In genomic region chrX:109760241-109760921, GRCh38 we compare ENCODE assay signal across 16 cellular contexts. TPM values are rescaled to one million over a fixed set of nuclear protein-coding genes. Genes with fewer than 3 reads are reported as not detected.
DNase-seq lines count a peak whose midpoint lies in the region; ATAC-seq, FAIRE-seq and TF ChIP-seq lines count a peak whose summit lies in the region.
"Had no signal": no experiment of that assay in that cellular context is flagged by ENCODE, and none has a peak within 500 bp of the region (broad histone marks: within the 10 kb centered on the region; RNA-seq: fewer than 3 reads in every experiment).

No MANE protein-coding gene starts in this region.

- no peak overlapping the region for H3K4ac ChIP-seq in H1 (replicated peaks; ENCODE audit: insufficient read length, low read depth, low read length)
- H3K4ac ChIP-seq in trophoblast cell (ENCODE audit: low read depth, low read length) = no peak overlapping the region

- H4K5ac ChIP-seq in H1 (ENCODE audit: insufficient read length, low read depth, low read length) = no peak overlapping the region

- POLR2A ChIA-PET in activated CD4-positive, alpha-beta T cell treated with anti-CD3 and anti-CD28 coated beads, Interleukin-2, amount 10 ng/mL, durations not matched to agents 7 days and 5 days (lab: Charles Lee) = no interaction called here
- POLR2A ChIA-PET in H1 (lab: Charles Lee; ENCODE audit: partially characterized antibody) = interaction anchor here (0.9 kb wide), 1 partner anchor 41 kb away, joined by 3 read pairs; no protein-coding TSS in a partner anchor

- H2BK5ac ChIP-seq in H1 (ENCODE audit: low read depth, low read length) (no peak overlapping the region), trophoblast cell (ENCODE audit: low read depth, low read length, poor library complexity) (no peak overlapping the region)

- H3K79me2 ChIP-seq in H1 (ENCODE audit: control insufficient read depth in 1 of 2, insufficient read depth in 2 of 2, low read length in 2 of 2) (no peaks in the 10 kb centered on the region), trophoblast cell (ENCODE audit: control insufficient read depth, insufficient read depth, low read length, poor library complexity) (no peaks in the 10 kb centered on the region)

- H3K18ac ChIP-seq in H1 (ENCODE audit: extremely low read depth, low read length) (no peak overlapping the region), trophoblast cell (ENCODE audit: low read length) (no peak overlapping the region)

- H2AFZ ChIP-seq in H1 (ENCODE audit: low read length) (peak overlapping the region; percentile 53; the same call in 1 of the 2 replicates), trophoblast cell (ENCODE audit: insufficient read depth, low read length, poor library complexity) (no peak overlapping the region)

- H3K4me2 ChIP-seq in H1 (ENCODE audit: insufficient read depth in 1 of 2, low read depth in 2 of 2, low read length in 2 of 2) (no peak overlapping the region), trophoblast cell (ENCODE audit: low read length) (no peak overlapping the region)

- ATAC-seq in HG03139 (IDR thresholded peaks at IDR 0.05; ENCODE audit: unreplicated experiment) (no peak), HG02973 (IDR thresholded peaks at IDR 0.05; ENCODE audit: unreplicated experiment) (no peak)
- ATAC-seq: activated CD4-positive, alpha-beta T cell treated with anti-CD3 and anti-CD28 coated beads for 36 hours; CD8-positive, alpha-beta T cell had no signal

- no peak for FAIRE-seq in H1 (lab: Jason Lieb, UNC)

- peaks cover 14% of the 10 kb centered on the region for H3K4me1 Mint-ChIP-seq in activated CD4-positive, alpha-beta T cell treated with anti-CD3 and anti-CD28 coated beads, Interleukin-2, amount 10 ng/mL, durations not matched to agents 7 days and 5 days
- H3K4me1 Mint-ChIP-seq in chondrocyte (ENCODE audit: low read depth) = peaks cover 16% of the 10 kb centered on the region

- H4K91ac ChIP-seq in H1 (replicated peaks; ENCODE audit: insufficient read length, low read length) = no peak overlapping the region
- H4K91ac ChIP-seq in trophoblast cell (ENCODE audit: low read depth, low read length) = no peak overlapping the region

- H3K27ac ChIP-seq in H1 (ENCODE audit: low read depth, low read length) (no peak overlapping the region), trophoblast cell (ENCODE audit: low read depth, low read length) (peak overlapping the region; percentile 71)
- H3K27ac ChIP-seq: dorsolateral prefrontal cortex, vagina had no signal

- H3K56ac ChIP-seq in H1 (replicated peaks; ENCODE audit: insufficient read length, low read depth, low read length) = no peak overlapping the region

- H3K9me3 Mint-ChIP-seq in activated CD4-positive, alpha-beta T cell treated with anti-CD3 and anti-CD28 coated beads, Interleukin-2, amount 10 ng/mL, durations not matched to agents 7 days and 5 days = peaks cover 5% of the 10 kb centered on the region
- H3K9me3 Mint-ChIP-seq in chondrocyte (ENCODE audit: low read depth) = peaks cover 11% of the 10 kb centered on the region

- no peak for TF ChIP-seq EP300 in H1 (IDR thresholded peaks at IDR 0.05; ENCODE audit: borderline replicate concordance in 1 of 2, low read depth in 2 of 2, low read length in 2 of 2)

- H3K14ac ChIP-seq in H1 (ENCODE audit: insufficient read length) = no peak overlapping the region
- H3K14ac ChIP-seq in trophoblast cell (ENCODE audit: low read length) = no peak overlapping the region

- peaks cover 10% of the 10 kb centered on the region for H3K27me3 Mint-ChIP-seq in activated CD4-positive, alpha-beta T cell treated with anti-CD3 and anti-CD28 coated beads, Interleukin-2, amount 10 ng/mL, durations not matched to agents 7 days and 5 days
- no peaks in the 10 kb centered on the region for H3K27me3 Mint-ChIP-seq in chondrocyte (ENCODE audit: low read depth)
- H3K27me3 Mint-ChIP-seq: activated CD4-positive, alpha-beta T cell treated with anti-CD3 and anti-CD28 coated beads for 36 hours had no signal

- no peak for TF ChIP-seq RAD21 in H1 (IDR thresholded peaks at IDR 0.05 in 1 of 2, conservative IDR thresholded peaks at IDR 0.05 in 1 of 2; ENCODE audit: low read depth in 2 of 2, low read length in 2 of 2)

- CTCF ChIA-PET in activated CD4-positive, alpha-beta T cell treated with anti-CD3 and anti-CD28 coated beads, Interleukin-2, amount 10 ng/mL, durations not matched to agents 7 days and 5 days (lab: Charles Lee) = no interaction called here
- CTCF ChIA-PET in H1 (lab: Charles Lee; ENCODE audit: partially characterized antibody) = no interaction called here

- no peak overlapping the region for H4K12ac ChIP-seq in trophoblast cell (ENCODE audit: low read depth, low read length)

- no peaks in the 10 kb centered on the region; a peak in 1 of 7 replicates for H3K4me1 ChIP-seq in H1 (replicated peaks in 1 of 4; ENCODE audit: control insufficient read depth in 3 of 4, insufficient read depth in 4 of 4, low read length in 3 of 4)
- H3K4me1 ChIP-seq in trophoblast cell (ENCODE audit: control insufficient read depth in 1 of 2, insufficient read depth in 2 of 2, low read length in 2 of 2) = peaks cover 0 to 2% of the 10 kb centered on the region in 2 experiments
- H3K4me1 ChIP-seq: vagina had no signal

- WGBS in H1 (ENCODE audit: extremely low coverage in 1 of 2, insufficient coverage in 1 of 2, insufficient read length in 1 of 2, insufficient replicate concordance in 2 of 2, low coverage in 1 of 2, low lambda C conversion rate in 2 of 2, missing lambda C conversion rate in 1 of 2), 2 experiments = 87% methylated on average over 5 of the region's 5 CpGs; no CpG with 5 or more reads in 1 of the 2 experiments
- no CpG with 5 or more reads among the region's 5 CpGs for WGBS in trophoblast cell (ENCODE audit: extremely low coverage, insufficient coverage, insufficient read length)

- no peaks in the 10 kb centered on the region for H3K23me2 ChIP-seq in H1 (ENCODE audit: low read depth, low read length)

- H4K8ac ChIP-seq in H1 (ENCODE audit: extremely low read depth, insufficient read depth, low read length) (no peak overlapping the region), trophoblast cell (ENCODE audit: low read depth, low read length) (no peak overlapping the region)

- no peaks in the 10 kb centered on the region for H3K9me3 ChIP-seq in H1 (ENCODE audit: insufficient read depth in 2 of 2, low read depth in 1 of 2, low read length in 1 of 2)
- H3K9me3 ChIP-seq in trophoblast cell (ENCODE audit: insufficient read depth, low read depth, low read length) = no peaks in the 10 kb centered on the region
- H3K9me3 ChIP-seq: vagina had no signal

- no peak overlapping the region for H3K9ac ChIP-seq in H1 (replicated peaks in 1 of 4; ENCODE audit: extremely low read depth in 1 of 4, low read depth in 3 of 4, low read length in 3 of 4)
- H3K9ac ChIP-seq in trophoblast cell (ENCODE audit: low read length) = no peak overlapping the region

- H3K4me3 ChIP-seq in H1 (ENCODE audit: extremely low read depth in 1 of 4, insufficient read depth in 2 of 4, low read depth in 3 of 4, low read length in 4 of 4) (no peak overlapping the region), trophoblast cell (ENCODE audit: low read depth, low read length) (no peak overlapping the region)
- H3K4me3 ChIP-seq: dorsolateral prefrontal cortex, vagina had no signal

- H3K4me3 Mint-ChIP-seq in activated CD4-positive, alpha-beta T cell treated with anti-CD3 and anti-CD28 coated beads, Interleukin-2, amount 10 ng/mL, durations not matched to agents 7 days and 5 days = no peak overlapping the region
- no peak overlapping the region for H3K4me3 Mint-ChIP-seq in chondrocyte (ENCODE audit: unreplicated experiment)
- H3K4me3 Mint-ChIP-seq: activated CD4-positive, alpha-beta T cell treated with anti-CD3 and anti-CD28 coated beads for 36 hours; activated T-helper 1 cell treated with anti-CD3 and anti-CD28 coated beads, Interleukin-12 subunit alpha, Interleukin-12 subunit beta, Interleukin-2, Interleukin-4 antibody, amounts not matched to agents 30 ng/mL and 10 ng/mL and 1 ng/mL, durations not matched to agents 14 hours and 24 hours and 36 hours; CD8-positive, alpha-beta T cell had no signal

- no peaks in the 10 kb centered on the region for H3K27me3 ChIP-seq in H1 (replicated peaks in 1 of 4; ENCODE audit: control insufficient read depth in 3 of 4, extremely low read depth in 1 of 4, insufficient read depth in 3 of 4, low read length in 3 of 4)
- H3K27me3 ChIP-seq in trophoblast cell (ENCODE audit: insufficient read depth, low read length) = no peaks in the 10 kb centered on the region
- H3K27me3 ChIP-seq: vagina had no signal

- H4K20me1 ChIP-seq in H1 (replicated peaks in 1 of 2; ENCODE audit: control insufficient read depth in 1 of 2, insufficient read depth in 2 of 2, low read length in 2 of 2) = no peaks in the 10 kb centered on the region

- H3K36me3 ChIP-seq in H1 (ENCODE audit: control insufficient read depth in 2 of 4, insufficient read depth in 4 of 4, low read length in 3 of 4) = no peaks in the 10 kb centered on the region
- H3K36me3 ChIP-seq in trophoblast cell (ENCODE audit: control insufficient read depth in 1 of 2, insufficient read depth in 2 of 2, low read length in 2 of 2) = no peaks in the 10 kb centered on the region
- H3K36me3 ChIP-seq: vagina had no signal

- H3K79me1 ChIP-seq in H1 (ENCODE audit: low read depth, low read length) (no peaks in the 10 kb centered on the region), trophoblast cell (ENCODE audit: low read length) (no peaks in the 10 kb centered on the region)

- TF ChIP-seq CTCF in H1 (IDR thresholded peaks at IDR 0.05; ENCODE audit: control extremely low read depth in 1 of 3, insufficient read depth in 1 of 3, low read depth in 1 of 3, low read length in 3 of 3) = no peak
- no peak for TF ChIP-seq CTCF in chondrocyte (IDR thresholded peaks at IDR 0.05)

- H2AK5ac ChIP-seq in H1 (ENCODE audit: low read depth, low read length) = no peak overlapping the region
- no peak overlapping the region for H2AK5ac ChIP-seq in trophoblast cell (ENCODE audit: low read length)

- no peak overlapping the region for H2BK15ac ChIP-seq in H1 (ENCODE audit: low read length)

- H2BK12ac ChIP-seq in H1 (ENCODE audit: low read depth, low read length) = no peak overlapping the region
- no peak overlapping the region for H2BK12ac ChIP-seq in trophoblast cell (ENCODE audit: low read length)

- DNase-seq in activated CD4-positive, alpha-beta T cell treated with anti-CD3 and anti-CD28 coated beads, Interleukin-2, amount 10 ng/mL, durations not matched to agents 7 days and 5 days = no peak
- DNase-seq in activated CD4-positive, alpha-beta T cell treated with anti-CD3 and anti-CD28 coated beads, Interleukin-2, amount 50 U/mL, for 4 hours = no peak
- DNase-seq in NCI-H2196 treated with DMSO at 0.1 percent for 48 hours (lab: John Stamatoyannopoulos, UW; ENCODE audit: unreplicated experiment) (peak; percentile 24), H1 (ENCODE audit: low read depth in 1 of 2, low spot score in 2 of 2) (no peak), trophoblast cell (peak in 1 of 2 donors; percentile 20), chondrocyte (ENCODE audit: low spot score) (no peak)
- DNase-seq: activated CD4-positive, alpha-beta T cell treated with anti-CD3 and anti-CD28 coated beads for 36 hours; CD8-positive, alpha-beta T cell; dorsolateral prefrontal cortex; NCI-H524 treated with DMSO at 0.1 percent for 48 hours; RPMI8226; stimulated activated naive CD4-positive, alpha-beta T cell had no signal

- peak overlapping the region; percentile 70 for H3K27ac Mint-ChIP-seq in activated CD4-positive, alpha-beta T cell treated with anti-CD3 and anti-CD28 coated beads, Interleukin-2, amount 10 ng/mL, durations not matched to agents 7 days and 5 days
- no peak overlapping the region for H3K27ac Mint-ChIP-seq in chondrocyte (ENCODE audit: unreplicated experiment)
- H3K27ac Mint-ChIP-seq: activated CD4-positive, alpha-beta T cell treated with anti-CD3 and anti-CD28 coated beads for 36 hours; activated T-helper 1 cell treated with anti-CD3 and anti-CD28 coated beads, Interleukin-12 subunit alpha, Interleukin-12 subunit beta, Interleukin-2, Interleukin-4 antibody, amounts not matched to agents 30 ng/mL and 10 ng/mL and 1 ng/mL, durations not matched to agents 14 hours and 24 hours and 36 hours had no signal

- H3K36me3 Mint-ChIP-seq in activated CD4-positive, alpha-beta T cell treated with anti-CD3 and anti-CD28 coated beads, Interleukin-2, amount 10 ng/mL, durations not matched to agents 7 days and 5 days (ENCODE audit: low read depth) = no peaks in the 10 kb centered on the region
- H3K36me3 Mint-ChIP-seq in chondrocyte (ENCODE audit: low read depth) = peaks cover 4% of the 10 kb centered on the region
- H3K36me3 Mint-ChIP-seq: CD8-positive, alpha-beta T cell had no signal

- H3K23ac ChIP-seq in H1 (ENCODE audit: insufficient read length) (no peak overlapping the region), trophoblast cell (ENCODE audit: low read length) (no peak overlapping the region)

- H2BK20ac ChIP-seq in H1 (ENCODE audit: low read length) = no peak overlapping the region

- H2BK120ac ChIP-seq in H1 (replicated peaks; ENCODE audit: low read depth, low read length) (no peak overlapping the region), trophoblast cell (ENCODE audit: insufficient read depth, low read length, poor library complexity) (no peak overlapping the region)

- TF ChIP-seq POLR2A in H1 (IDR thresholded peaks at IDR 0.05; ENCODE audit: control extremely low read depth in 1 of 2, low read depth in 2 of 2, low read length in 2 of 2) = no peak

RNA-seq across cellular contexts. Expression of gene ACSL4, which starts 27.3 kb away (rescaled TPM):
- total RNA-seq in activated CD4-positive, alpha-beta T cell treated with anti-CD3 and anti-CD28 coated beads, Interleukin-2, amount 10 ng/mL, durations not matched to agents 7 days and 5 days = 10 to 100 TPM; 34.5 to 40.4 TPM
- total RNA-seq in H1 (2021; fragmentation: NEBNext Ultra II Directional; extraction: Animal tissue kit (Norgen Biotek cat#: 25700)) = 47.0 and 48.2 TPM in 2 replicates
- 8.5 and 11.3 TPM in 2 replicates for polyA plus RNA-seq in H1 (2011; rRNA removed)
- polyA plus RNA-seq in H1 (2011; cell fraction: cytosol; rRNA removed) = 14.5 TPM
- 21.9 TPM for polyA plus RNA-seq in H1 (2011; cell fraction: nucleus; rRNA removed)
- 21.0 to 37.4 TPM (median 24.8 TPM) in 4 replicates for polyA plus RNA-seq in H1 (2012, experiment 1 of 2)
- 1.7 TPM for polyA plus RNA-seq in H1 (2012, experiment 2 of 2)
- 46.6 TPM for polyA plus RNA-seq in H1 (2013, experiment 1 of 2)
- 49.6 TPM for polyA plus RNA-seq in H1 (2013, experiment 2 of 2)
- polyA minus RNA-seq in H1 (2011; rRNA and poly(A)+ RNA removed) = 57.6 and 62.7 TPM in 2 replicates
- polyA minus RNA-seq in H1 (2011; cell fraction: cytosol; rRNA and poly(A)+ RNA removed) = 38.8 TPM
- polyA minus RNA-seq in H1 (2011; cell fraction: nucleus; rRNA and poly(A)+ RNA removed) = 67.4 TPM
- 33.7 and 35.7 TPM in 2 replicates for polyA plus RNA-seq in trophoblast cell (2013)
- 63.3 to 65.5 TPM (median 64.5 TPM) in 3 replicates for total RNA-seq in chondrocyte
